ENCODE assay signal across 16 cellular contexts in genomic region chr4:11618666-11619282, GRCh38.
A peak's percentile ranks its signal among the peaks of the same experiment; 100 is the strongest.
DNase-seq lines count a peak whose midpoint lies in the region; ATAC-seq, FAIRE-seq and TF ChIP-seq lines count a peak whose summit lies in the region.
"Had no signal": no experiment of that assay in that cellular context is flagged by ENCODE, and none has a peak within 500 bp of the region (broad histone marks: within the 10 kb centered on the region; RNA-seq: fewer than 3 reads in every experiment).

No MANE protein-coding gene starts in this region.

- peak overlapping the region in 1 of 2 experiments; percentile 35; a peak in 2 of 6 replicates for H3K27ac ChIP-seq in A549
- peak overlapping the region; percentile 40 for H3K27ac ChIP-seq in HCT116 (ENCODE audit: low read depth, low read length)
- peak overlapping the region; percentile 32 for H3K27ac ChIP-seq in colonic mucosa
- H3K27ac ChIP-seq: GM23248, thoracic aorta had no signal

- TF ChIP-seq RAD21 in A549 (conservative IDR thresholded peaks at IDR 0.05 in 1 of 2, IDR thresholded peaks at IDR 0.05 in 1 of 2) = no peak
- TF ChIP-seq RAD21 in HCT116 (IDR thresholded peaks at IDR 0.05; ENCODE audit: low read depth) = no peak

- no peaks in the 10 kb centered on the region for H3K36me3 ChIP-seq in HCT116 (ENCODE audit: control insufficient read depth in 1 of 2, insufficient read depth in 2 of 2, low read length in 2 of 2)
- no peaks in the 10 kb centered on the region for H3K36me3 ChIP-seq in colonic mucosa
- H3K36me3 ChIP-seq: thoracic aorta had no signal

- no peaks in the 10 kb centered on the region for H3K9me3 ChIP-seq in A549
- no peaks in the 10 kb centered on the region for H3K9me3 ChIP-seq in HCT116 (ENCODE audit: control insufficient read depth in 1 of 2, insufficient read depth in 1 of 2, low read depth in 1 of 2, low read length in 2 of 2)
- H3K9me3 ChIP-seq in colonic mucosa = no peaks in the 10 kb centered on the region
- H3K9me3 ChIP-seq: thoracic aorta had no signal

- TF ChIP-seq POLR2A in A549 (IDR thresholded peaks at IDR 0.05; ENCODE audit: low read length) (no peak), HCT116 (IDR thresholded peaks at IDR 0.05; ENCODE audit: borderline replicate concordance, extremely low read depth, insufficient read depth, insufficient read length) (no peak)

- POLR2A ChIA-PET in A549 (lab: Yijun Ruan, JAX) (no interaction called here), HCT116 (lab: Charles Lee) (no interaction called here)

- H3K27me3 Mint-ChIP-seq in memory B cell = peaks cover 1% of the 10 kb centered on the region
- H3K27me3 Mint-ChIP-seq: activated CD4-positive, alpha-beta memory T cell treated with anti-CD3 and anti-CD28 coated beads for 36 hours had no signal

- CTCF ChIA-PET in A549 (lab: Yijun Ruan, JAX) (no interaction called here), HCT116 (lab: Charles Lee) (no interaction called here)

- H3K4me1 ChIP-seq in A549 (peaks cover 30% of the 10 kb centered on the region), HCT116 (ENCODE audit: control insufficient read depth in 1 of 2, insufficient read depth in 2 of 2, low read length in 2 of 2) (peaks cover 58 to 84% of the 10 kb centered on the region in 2 experiments), colonic mucosa (no peaks in the 10 kb centered on the region)

- no TSS peak for BruUV-seq in HCT116 (replicated peaks; lab: Mats Ljungman, UMichigan)

- 13% methylated on average over 2 of the region's 2 CpGs for WGBS in A549 (ENCODE audit: missing lambda C conversion rate)

- ATAC-seq in A549 = no peak
- no peak for ATAC-seq in HCT116
- peak; percentile 49 for ATAC-seq in memory B cell (ENCODE audit: low read depth)
- no peak for ATAC-seq in GM19397 (IDR thresholded peaks at IDR 0.05; ENCODE audit: unreplicated experiment)
- ATAC-seq in HG03175 (IDR thresholded peaks at IDR 0.05; ENCODE audit: unreplicated experiment) = no peak
- ATAC-seq: naive thymus-derived CD4-positive, alpha-beta T cell had no signal

- TF ChIP-seq CTCF in A549 (IDR thresholded peaks at IDR 0.05) = no peak
- TF ChIP-seq CTCF in HCT116 (IDR thresholded peaks at IDR 0.05 in 2 of 3, conservative IDR thresholded peaks at IDR 0.05 in 1 of 3; ENCODE audit: borderline replicate concordance in 1 of 3, insufficient read depth in 1 of 3, low read depth in 2 of 3, low read length in 2 of 3) = no peak
- no peak for TF ChIP-seq CTCF in colonic mucosa (IDR thresholded peaks at IDR 0.05)

- H3K9me3 Mint-ChIP-seq in memory B cell = no peaks in the 10 kb centered on the region
- H3K9me3 Mint-ChIP-seq: activated CD4-positive, alpha-beta memory T cell treated with anti-CD3 and anti-CD28 coated beads for 36 hours; naive thymus-derived CD4-positive, alpha-beta T cell had no signal

- TF ChIP-seq EP300 in A549 (IDR thresholded peaks at IDR 0.05) = no peak

- no peak for DNase-seq in A549 (ENCODE audit: low read depth in 1 of 2, low spot score in 1 of 2)
- DNase-seq in HCT116 (ENCODE audit: low read depth, low spot score) = no peak
- no peak for DNase-seq in colonic mucosa
- no peak for DNase-seq in memory B cell (ENCODE audit: low spot score in 2 of 2)
- DNase-seq in activated CD4-positive, CD25-positive, alpha-beta regulatory T cell treated with anti-CD3 and anti-CD28 coated beads, Interleukin-2, amount 50 U/mL, for 72 hours = no peak
- DNase-seq in AG08395 (ENCODE audit: low spot score) = no peak
- DNase-seq: activated CD4-positive, alpha-beta memory T cell treated with anti-CD3 and anti-CD28 coated beads for 36 hours; GM23248; islet precursor cell; naive thymus-derived CD4-positive, alpha-beta T cell; NCI-H1105 treated with DMSO at 0.1 percent for 48 hours; NCI-H2227 treated with DMSO at 0.1 percent for 48 hours had no signal

- H4K20me1 ChIP-seq in HCT116 (ENCODE audit: insufficient read depth) = no peaks in the 10 kb centered on the region

- no peak overlapping the region for H2AFZ ChIP-seq in HCT116 (ENCODE audit: low read depth, low read length, poor library complexity, severe bottlenecking)
- H2AFZ ChIP-seq: GM23248 had no signal

- H3K36me3 Mint-ChIP-seq in memory B cell = no peaks in the 10 kb centered on the region
- H3K36me3 Mint-ChIP-seq: activated CD4-positive, alpha-beta memory T cell treated with anti-CD3 and anti-CD28 coated beads for 36 hours; naive thymus-derived CD4-positive, alpha-beta T cell had no signal

- RAD21 ChIA-PET in HCT116 (lab: Charles Lee; ENCODE audit: low non-redundant PET in 1 of 2, low total read pairs in 2 of 2, uncharacterized antibody in 2 of 2, unreplicated experiment in 2 of 2) = no interaction called here

- intact Hi-C loops in HCT116 (cut with micrococcal nuclease) = loop anchor here (10.0 kb wide), 1 partner anchor 74 kb away; no protein-coding TSS in a partner anchor
- intact Hi-C loops in colonic mucosa (cut with DNase I) = loop anchor here (10.0 kb wide), 1 partner anchor 54 kb away; no protein-coding TSS in a partner anchor

- no peak for FAIRE-seq in A549 (lab: Jason Lieb, UNC)
- FAIRE-seq: endothelial cell of umbilical vein had no signal

- H3K4me3 ChIP-seq in A549 (no peak overlapping the region), HCT116 (replicated peaks in 1 of 2; ENCODE audit: low read depth in 1 of 2, low read length in 2 of 2) (no peak overlapping the region), colonic mucosa (no peak overlapping the region)
- H3K4me3 ChIP-seq: GM23248, thoracic aorta had no signal

- peak overlapping the region; percentile 6 for H3K27ac Mint-ChIP-seq in memory B cell
- H3K27ac Mint-ChIP-seq: activated CD4-positive, alpha-beta memory T cell treated with anti-CD3 and anti-CD28 coated beads for 36 hours; naive thymus-derived CD4-positive, alpha-beta T cell had no signal

- H3K9me2 ChIP-seq in HCT116 (ENCODE audit: insufficient read depth) = no peaks in the 10 kb centered on the region

- no peak overlapping the region for H3K4me3 Mint-ChIP-seq in memory B cell
- H3K4me3 Mint-ChIP-seq: activated CD4-positive, alpha-beta memory T cell treated with anti-CD3 and anti-CD28 coated beads for 36 hours; naive thymus-derived CD4-positive, alpha-beta T cell had no signal

- H3K9ac ChIP-seq in HCT116 (ENCODE audit: low read length) = peak overlapping the region; percentile 7
- H3K9ac ChIP-seq in colonic mucosa (ENCODE audit: low read depth in 2 of 2, low read length in 2 of 2) = no peak overlapping the region
- H3K9ac ChIP-seq: GM23248 had no signal

- H3K79me2 ChIP-seq in HCT116 (ENCODE audit: insufficient read depth, low read length) = no peaks in the 10 kb centered on the region

- H3K27me3 ChIP-seq in HCT116 (ENCODE audit: insufficient read depth, low read length) = no peaks in the 10 kb centered on the region
- H3K27me3 ChIP-seq in colonic mucosa = no peaks in the 10 kb centered on the region

- H3K4me2 ChIP-seq in A549 (peak overlapping the region; percentile 33; the same call in 2 of the 3 replicates), HCT116 (ENCODE audit: low read length) (peak overlapping the region; percentile 8; the same call in 1 of the 2 replicates)

- H3K4me1 Mint-ChIP-seq in memory B cell = peaks cover 2% of the 10 kb centered on the region
- H3K4me1 Mint-ChIP-seq: naive thymus-derived CD4-positive, alpha-beta T cell had no signal

TF ChIP-seq in A549, 52 proteins besides CTCF, POLR2A, EP300 and RAD21 (continues in another document):
- TF ChIP-seq PHF8 (IDR thresholded peaks at IDR 0.05; ENCODE audit: borderline replicate concordance, low read depth) (no peak), NPAS2 (CRISPR knock-in tag; IDR thresholded peaks at IDR 0.05; ENCODE audit: borderline replicate concordance) (no peak), NFE2L2 (conservative IDR thresholded peaks at IDR 0.05; ENCODE audit: low read length) (no peak), FOXS1 (CRISPR knock-in tag; IDR thresholded peaks at IDR 0.05) (no peak), FOSB (CRISPR knock-in tag; IDR thresholded peaks at IDR 0.05) (no peak), MAZ (IDR thresholded peaks at IDR 0.05; ENCODE audit: borderline replicate concordance, low read depth, low read length) (no peak), ZFP36 (IDR thresholded peaks at IDR 0.05; ENCODE audit: borderline replicate concordance, partially characterized antibody) (no peak), JUNB (IDR thresholded peaks at IDR 0.05) (no peak), CBX2 (IDR thresholded peaks at IDR 0.05; ENCODE audit: borderline replicate concordance, low read depth) (no peak), HEYL (CRISPR knock-in tag; IDR thresholded peaks at IDR 0.05) (no peak), KDM1A (IDR thresholded peaks at IDR 0.05; ENCODE audit: low read depth) (no peak), CHD2 (IDR thresholded peaks at IDR 0.05; ENCODE audit: low read length, partially characterized antibody) (no peak)

TF ChIP-seq in HCT116, 20 proteins besides CTCF, POLR2A, EP300 and RAD21 (continues in another document):
- no peak for TF ChIP-seq ZNF274 (IDR thresholded peaks at IDR 0.05; ENCODE audit: low read depth, low read length)
- no peak for TF ChIP-seq CBX3 (IDR thresholded peaks at IDR 0.05; ENCODE audit: low read depth)
- TF ChIP-seq SRF (IDR thresholded peaks at IDR 0.05; ENCODE audit: low read depth) = no peak
- TF ChIP-seq EZH2phosphoT487 (IDR thresholded peaks at IDR 0.05; ENCODE audit: borderline replicate concordance) = no peak
- TF ChIP-seq CEBPB (IDR thresholded peaks at IDR 0.05; ENCODE audit: low read depth) = no peak
- no peak for TF ChIP-seq JUND (IDR thresholded peaks at IDR 0.05)
- no peak for TF ChIP-seq SIN3A (IDR thresholded peaks at IDR 0.05; ENCODE audit: low read depth)
- no peak for TF ChIP-seq EZH2 (IDR thresholded peaks at IDR 0.05)
- no peak for TF ChIP-seq ZFX (IDR thresholded peaks at IDR 0.05)
- TF ChIP-seq, protein P1, sequence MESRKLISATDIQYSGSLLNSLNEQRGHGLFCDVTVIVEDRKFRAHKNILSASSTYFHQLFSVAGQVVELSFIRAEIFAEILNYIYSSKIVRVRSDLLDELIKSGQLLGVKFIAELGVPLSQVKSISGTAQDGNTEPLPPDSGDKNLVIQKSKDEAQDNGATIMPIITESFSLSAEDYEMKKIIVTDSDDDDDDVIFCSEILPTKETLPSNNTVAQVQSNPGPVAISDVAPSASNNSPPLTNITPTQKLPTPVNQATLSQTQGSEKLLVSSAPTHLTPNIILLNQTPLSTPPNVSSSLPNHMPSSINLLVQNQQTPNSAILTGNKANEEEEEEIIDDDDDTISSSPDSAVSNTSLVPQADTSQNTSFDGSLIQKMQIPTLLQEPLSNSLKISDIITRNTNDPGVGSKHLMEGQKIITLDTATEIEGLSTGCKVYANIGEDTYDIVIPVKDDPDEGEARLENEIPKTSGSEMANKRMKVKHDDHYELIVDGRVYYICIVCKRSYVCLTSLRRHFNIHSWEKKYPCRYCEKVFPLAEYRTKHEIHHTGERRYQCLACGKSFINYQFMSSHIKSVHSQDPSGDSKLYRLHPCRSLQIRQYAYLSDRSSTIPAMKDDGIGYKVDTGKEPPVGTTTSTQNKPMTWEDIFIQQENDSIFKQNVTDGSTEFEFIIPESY (IDR thresholded peaks at IDR 0.05; ENCODE audit: extremely low read depth, insufficient replicate concordance, low read length) = no peak
- TF ChIP-seq, protein P2, sequence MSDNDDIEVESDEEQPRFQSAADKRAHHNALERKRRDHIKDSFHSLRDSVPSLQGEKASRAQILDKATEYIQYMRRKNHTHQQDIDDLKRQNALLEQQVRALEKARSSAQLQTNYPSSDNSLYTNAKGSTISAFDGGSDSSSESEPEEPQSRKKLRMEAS (IDR thresholded peaks at IDR 0.05) = no peak
- no peak for TF ChIP-seq YY1 (IDR thresholded peaks at IDR 0.05; ENCODE audit: extremely low read depth, insufficient replicate concordance, low read depth, low read length)
